In genomic region chr7:140674356-140674800, GRCh38 we compare ENCODE assay signal across 8 cellular contexts. TPM values are rescaled to one million over a fixed set of nuclear protein-coding genes. Genes with fewer than 3 reads are reported as not detected.
DNase-seq lines count a peak whose midpoint lies in the region; ATAC-seq and TF ChIP-seq lines count a peak whose summit lies in the region.

No MANE protein-coding gene starts in this region.

- peak; percentile 36 for ATAC-seq in GM21360 (IDR thresholded peaks at IDR 0.05; ENCODE audit: unreplicated experiment)

- 94% methylated on average over 5 of the region's 5 CpGs for WGBS in hepatocyte (ENCODE audit: low lambda C conversion rate, missing lambda C conversion rate)

- DNase-seq in COLO668 (lab: John Stamatoyannopoulos, UW; ENCODE audit: unreplicated experiment) (peak; percentile 51), NCI-H526 (lab: John Stamatoyannopoulos, UW) (peak; percentile 84 to 88), hepatocyte (ENCODE audit: low spot score) (no peak), A172 (ENCODE audit: low spot score) (no peak), NCI-H2227 treated with DMSO at 0.1 percent for 48 hours (lab: John Stamatoyannopoulos, UW) (no peak), LoVo (ENCODE audit: low spot score) (no peak)
- no peak for DNase-seq in stimulated activated naive CD4-positive, alpha-beta T cell treated with Interleukin-2 at 50 U/mL for 16 hours (lab: John Stamatoyannopoulos, UW)

- peaks cover 14% of the 10 kb centered on the region for H3K4me1 ChIP-seq in hepatocyte (ENCODE audit: insufficient read depth)

- no peaks in the 10 kb centered on the region for H3K9me3 ChIP-seq in hepatocyte (ENCODE audit: low read depth)

- H3K27me3 ChIP-seq in hepatocyte, result no peaks in the 10 kb centered on the region

- no peak overlapping the region for H2AFZ ChIP-seq in hepatocyte

- H3K9me2 ChIP-seq in hepatocyte (replicated peaks; ENCODE audit: insufficient read depth), result no peaks in the 10 kb centered on the region

- H3K4me3 ChIP-seq in hepatocyte, result no peak overlapping the region

- H3K27ac ChIP-seq in hepatocyte, result no peak overlapping the region

- no peaks in the 10 kb centered on the region for H4K20me1 ChIP-seq in hepatocyte (ENCODE audit: insufficient read depth, poor library complexity, severe bottlenecking)

- no peaks in the 10 kb centered on the region for H3K79me2 ChIP-seq in hepatocyte

- no peak for TF ChIP-seq CTCF in hepatocyte (IDR thresholded peaks at IDR 0.05; ENCODE audit: poor library complexity)

- no peaks in the 10 kb centered on the region for H3K36me3 ChIP-seq in hepatocyte (replicated peaks; ENCODE audit: insufficient read depth, low read depth)

- H3K4me2 ChIP-seq in hepatocyte, result peak overlapping the region; percentile 99

RNA-seq across cellular contexts. Expression of gene ADCK2, which starts 1.6 kb away (rescaled TPM):
- 22.4 and 22.8 TPM in 2 replicates for total RNA-seq in hepatocyte
- polyA plus RNA-seq in hepatocyte, result 24.2 and 25.3 TPM in 2 replicates
- total RNA-seq in A172 (2014; rRNA removed; shearing (Covaris generic)), result 34.8 and 42.4 TPM in 2 replicates

RNA-seq across cellular contexts. Expression of gene NDUFB2, which starts 22.1 kb away (rescaled TPM):
- total RNA-seq in hepatocyte, result 343 and 372 TPM in 2 replicates
- polyA plus RNA-seq in hepatocyte, result 312 and 379 TPM in 2 replicates
- total RNA-seq in A172 (2014; rRNA removed; shearing (Covaris generic)), result 227 and 304 TPM in 2 replicates

RNA-seq across cellular contexts. Expression of gene DENND2A, which starts 33.8 kb away (rescaled TPM):
- 5.9 and 6.7 TPM in 2 replicates for total RNA-seq in hepatocyte
- 8.4 and 8.8 TPM in 2 replicates for polyA plus RNA-seq in hepatocyte
- 3.3 and 5.8 TPM in 2 replicates for total RNA-seq in A172 (2014; rRNA removed; shearing (Covaris generic))

Comparison
In these comparisons a context has a peak if more than half of its experiments do, and no peak if none do; other contexts are left out.
1. DNase-seq: peak in COLO668 (single experiment) and NCI-H526 (2 of 2); none in hepatocyte (single experiment), A172 (single experiment), NCI-H2227 treated with DMSO at 0.1 percent for 48 hours (single experiment), LoVo (single experiment) and stimulated activated naive CD4-positive, alpha-beta T cell treated with Interleukin-2 at 50 U/mL for 16 hours (single experiment).